ENCODE assay signal across 13 cellular contexts in the genomic region with DNA sequence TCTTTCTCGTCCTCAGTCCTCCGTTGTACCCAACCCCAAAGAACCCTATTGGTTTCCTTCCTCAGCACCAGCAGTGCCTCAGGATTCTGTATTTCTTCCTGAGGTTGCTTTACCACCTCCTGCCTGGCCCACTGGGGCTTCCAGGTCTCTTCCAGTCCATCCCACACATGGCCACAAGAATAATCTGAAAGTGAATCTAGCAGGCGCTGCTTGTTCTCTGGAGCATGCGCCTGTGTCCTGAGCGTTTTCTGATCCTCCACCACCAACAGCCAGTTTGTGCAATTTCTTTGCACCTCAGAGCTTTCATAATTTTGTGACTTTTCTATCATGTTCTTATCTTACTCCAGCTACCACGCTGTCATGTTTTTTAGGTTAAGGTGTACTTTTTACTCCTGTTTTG. TPM values are rescaled to one million over a fixed set of nuclear protein-coding genes. Genes with fewer than 3 reads are reported as not detected.
DNase-seq lines count a peak whose midpoint lies in the region; ATAC-seq and TF ChIP-seq lines count a peak whose summit lies in the region.
"Had no signal": no experiment of that assay in that cellular context is flagged by ENCODE, and none has a peak within 500 bp of the region (broad histone marks: within the 10 kb centered on the region; RNA-seq: fewer than 3 reads in every experiment).

No MANE protein-coding gene starts in this region.

- H3K36me3 ChIP-seq in transverse colon: no peaks in the 10 kb centered on the region

- H3K27ac Mint-ChIP-seq in activated T-cell treated with anti-CD3 and anti-CD28 coated beads, Interleukin-2, amount 50 U/mL, for 24 hours: peak overlapping the region; percentile 1
- H3K27ac Mint-ChIP-seq in dendritic cell treated with granulocyte-macrophage colony-stimulating factor and Interleukin-4, amounts not matched to agents 40 ng/mL and 50 ng/mL, for 4 days: peak overlapping the region; percentile 18
- H3K27ac Mint-ChIP-seq in nephron: peak overlapping the region; percentile 90 to 91 (median 91)
- H3K27ac Mint-ChIP-seq in activated T-cell treated with anti-CD3 and anti-CD28 coated beads, Interleukin-2, amount 50 U/mL, for 72 hours: no peak overlapping the region
- H3K27ac Mint-ChIP-seq: activated CD8-positive, alpha-beta memory T cell treated with anti-CD3 and anti-CD28 coated beads, Interleukin-2, amount 10 ng/mL, durations not matched to agents 7 days and 5 days had no signal

- no peak for ATAC-seq in GM19455 (IDR thresholded peaks at IDR 0.05; ENCODE audit: unreplicated experiment)
- no peak for ATAC-seq in activated T-cell treated with anti-CD3 and anti-CD28 coated beads, Interleukin-2, amount 50 U/mL, for 72 hours (replicated peaks in 1 of 2)
- ATAC-seq: activated CD8-positive, alpha-beta memory T cell treated with anti-CD3 and anti-CD28 coated beads, Interleukin-2, amount 10 ng/mL, durations not matched to agents 7 days and 5 days had no signal

- WGBS in transverse colon (ENCODE audit: low coverage in 1 of 2), 2 donors: 63% methylated on average over 6 of the region's 6 CpGs; no CpG with 5 or more reads in 1 of the 2 donors

- intact Hi-C loops in dendritic cell treated with granulocyte-macrophage colony-stimulating factor and Interleukin-4, amounts not matched to agents 40 ng/mL and 50 ng/mL, for 4 days (cut with micrococcal nuclease): no loop called here
- intact Hi-C loops in transverse colon (cut with DNase I; ENCODE audit: low total_unique reads): loop anchor here (2.0 to 5.0 kb wide), 2 partner anchors 14 to 63 kb away; no protein-coding TSS in a partner anchor

- H3K9me3 ChIP-seq in transverse colon: no peaks in the 10 kb centered on the region
- H3K9me3 ChIP-seq: A549 had no signal

- TF ChIP-seq CTCF in nephron (IDR thresholded peaks at IDR 0.05; ENCODE audit: unreplicated experiment in 3 of 3): no peak
- no peak for TF ChIP-seq CTCF in transverse colon (IDR thresholded peaks at IDR 0.05)

- peak overlapping the region; percentile 62 to 94 (median 92) for H3K27ac ChIP-seq in transverse colon

- H3K4me3 ChIP-seq in transverse colon: no peak overlapping the region
- H3K4me3 ChIP-seq: A549 had no signal

- peaks cover 32% of the 10 kb centered on the region for H3K4me1 Mint-ChIP-seq in activated T-cell treated with anti-CD3 and anti-CD28 coated beads, Interleukin-2, amount 50 U/mL, for 24 hours (ENCODE audit: low read depth)
- H3K4me1 Mint-ChIP-seq in dendritic cell treated with granulocyte-macrophage colony-stimulating factor and Interleukin-4, amounts not matched to agents 40 ng/mL and 50 ng/mL, for 4 days (ENCODE audit: low read depth): peaks cover 70% of the 10 kb centered on the region
- peaks cover 45% of the 10 kb centered on the region for H3K4me1 Mint-ChIP-seq in nephron
- H3K4me1 Mint-ChIP-seq in activated T-cell treated with anti-CD3 and anti-CD28 coated beads, Interleukin-2, amount 50 U/mL, for 72 hours (ENCODE audit: low read depth): peaks cover 38% of the 10 kb centered on the region

- H3K4me3 Mint-ChIP-seq in activated T-cell treated with anti-CD3 and anti-CD28 coated beads, Interleukin-2, amount 50 U/mL, for 24 hours: no peak overlapping the region
- no peak overlapping the region for H3K4me3 Mint-ChIP-seq in dendritic cell treated with granulocyte-macrophage colony-stimulating factor and Interleukin-4, amounts not matched to agents 40 ng/mL and 50 ng/mL, for 4 days
- peak overlapping the region in 2 of 3 experiments; percentile 4 to 42 for H3K4me3 Mint-ChIP-seq in nephron
- H3K4me3 Mint-ChIP-seq in activated T-cell treated with anti-CD3 and anti-CD28 coated beads, Interleukin-2, amount 50 U/mL, for 72 hours: no peak overlapping the region
- H3K4me3 Mint-ChIP-seq: activated CD8-positive, alpha-beta memory T cell treated with anti-CD3 and anti-CD28 coated beads, Interleukin-2, amount 10 ng/mL, durations not matched to agents 7 days and 5 days had no signal

- no peak for TF ChIP-seq POLR2A in transverse colon (IDR thresholded peaks at IDR 0.05)

- H3K27me3 ChIP-seq in transverse colon: no peaks in the 10 kb centered on the region

- H3K27me3 Mint-ChIP-seq in activated T-cell treated with anti-CD3 and anti-CD28 coated beads, Interleukin-2, amount 50 U/mL, for 24 hours: no peaks in the 10 kb centered on the region
- H3K27me3 Mint-ChIP-seq in dendritic cell treated with granulocyte-macrophage colony-stimulating factor and Interleukin-4, amounts not matched to agents 40 ng/mL and 50 ng/mL, for 4 days: no peaks in the 10 kb centered on the region
- peaks cover 6% of the 10 kb centered on the region for H3K27me3 Mint-ChIP-seq in nephron (ENCODE audit: low read depth)
- no peaks in the 10 kb centered on the region for H3K27me3 Mint-ChIP-seq in activated T-cell treated with anti-CD3 and anti-CD28 coated beads, Interleukin-2, amount 50 U/mL, for 72 hours (ENCODE audit: low read depth)
- H3K27me3 Mint-ChIP-seq: activated CD8-positive, alpha-beta memory T cell treated with anti-CD3 and anti-CD28 coated beads, Interleukin-2, amount 10 ng/mL, durations not matched to agents 7 days and 5 days had no signal

- in situ Hi-C loops in transverse colon (cut with MboI; ENCODE audit: low pct_ligation_motif_present in 1 of 4, low pct_unique_long_range_greater_than_20kb in 1 of 4, low sequenced_read_pairs in 3 of 4): loop anchor here in 2 of 4 donors (10.0 kb wide), 2 partner anchors 60 to 70 kb away; no protein-coding TSS in a partner anchor

- peaks cover 70% of the 10 kb centered on the region for H3K36me3 Mint-ChIP-seq in activated T-cell treated with anti-CD3 and anti-CD28 coated beads, Interleukin-2, amount 50 U/mL, for 24 hours (ENCODE audit: low read depth)
- no peaks in the 10 kb centered on the region for H3K36me3 Mint-ChIP-seq in dendritic cell treated with granulocyte-macrophage colony-stimulating factor and Interleukin-4, amounts not matched to agents 40 ng/mL and 50 ng/mL, for 4 days (ENCODE audit: low read depth)
- H3K36me3 Mint-ChIP-seq in nephron (ENCODE audit: low read depth): no peaks in the 10 kb centered on the region
- peaks cover 0 to 7% of the 10 kb centered on the region in 2 donors for H3K36me3 Mint-ChIP-seq in activated T-cell treated with anti-CD3 and anti-CD28 coated beads, Interleukin-2, amount 50 U/mL, for 72 hours (ENCODE audit: insufficient read depth in 2 of 2)

- no peaks in the 10 kb centered on the region for H3K9me3 Mint-ChIP-seq in activated T-cell treated with anti-CD3 and anti-CD28 coated beads, Interleukin-2, amount 50 U/mL, for 24 hours
- H3K9me3 Mint-ChIP-seq in dendritic cell treated with granulocyte-macrophage colony-stimulating factor and Interleukin-4, amounts not matched to agents 40 ng/mL and 50 ng/mL, for 4 days: no peaks in the 10 kb centered on the region
- H3K9me3 Mint-ChIP-seq in nephron: no peaks in the 10 kb centered on the region
- H3K9me3 Mint-ChIP-seq in activated T-cell treated with anti-CD3 and anti-CD28 coated beads, Interleukin-2, amount 50 U/mL, for 72 hours: no peaks in the 10 kb centered on the region

- no peak for DNase-seq in activated T-cell treated with anti-CD3 and anti-CD28 coated beads, Interleukin-2, amount 50 U/mL, for 24 hours
- DNase-seq in activated T-cell treated with anti-CD3 and anti-CD28 coated beads, Interleukin-2, amount 50 U/mL, for 1 hour: no peak
- DNase-seq in transverse colon: no peak
- DNase-seq in activated CD4-positive, alpha-beta T cell treated with anti-CD3 and anti-CD28 coated beads, Interleukin-2, amount 50 U/mL, for 4 hours: no peak
- no peak for DNase-seq in activated T-cell treated with anti-CD3 and anti-CD28 coated beads, Interleukin-2, amount 50 U/mL, for 72 hours
- DNase-seq: activated CD8-positive, alpha-beta memory T cell treated with anti-CD3 and anti-CD28 coated beads, Interleukin-2, amount 10 ng/mL, durations not matched to agents 7 days and 5 days; DMS 273 treated with DMSO at 0.1 percent for 48 hours; Karpas-422; T1000 had no signal

- TF ChIP-seq EP300 in transverse colon (IDR thresholded peaks at IDR 0.05; ENCODE audit: low read depth): no peak

- H3K4me1 ChIP-seq in transverse colon: peaks cover 32 to 53% (median 39%) of the 10 kb centered on the region in 4 donors

RNA-seq across cellular contexts. Expression of gene HSP90AB1, which starts 11.6 kb away (rescaled TPM):
- total RNA-seq in transverse colon: 100 to 1,000 TPM; 105 to 371 (median 242) TPM
- total RNA-seq in activated T-cell treated with anti-CD3 and anti-CD28 coated beads, Interleukin-2, amount 50 U/mL, for 72 hours: 1,000 to 10,000 TPM in 1 of 2 donors, 100 to 1,000 TPM in 1; 915 to 1,109 TPM

RNA-seq across cellular contexts. Expression of gene SLC29A1, which starts 11.9 kb away (rescaled TPM):
- 10 to 100 TPM; 25.1 to 45.2 (median 35.6) TPM for total RNA-seq in transverse colon
- 10 to 100 TPM; 21.7 to 28.0 TPM for total RNA-seq in activated T-cell treated with anti-CD3 and anti-CD28 coated beads, Interleukin-2, amount 50 U/mL, for 72 hours

RNA-seq across cellular contexts. Expression of gene MYMX, which starts 18.5 kb away (rescaled TPM):
- total RNA-seq in transverse colon: under 1 TPM in 1 of 4 donors, not detected in 3; 0.95 TPM
- not detected for total RNA-seq in activated T-cell treated with anti-CD3 and anti-CD28 coated beads, Interleukin-2, amount 50 U/mL, for 72 hours
- total RNA-seq: activated CD8-positive, alpha-beta memory T cell treated with anti-CD3 and anti-CD28 coated beads, Interleukin-2, amount 10 ng/mL, durations not matched to agents 7 days and 5 days had no signal

RNA-seq across cellular contexts. Expression of gene SLC35B2, which starts 22.1 kb away (rescaled TPM):
- 10 to 100 TPM in 3 of 4 donors, 1 to 10 TPM in 1; 9.0 to 36.4 (median 22.5) TPM for total RNA-seq in transverse colon
- total RNA-seq in activated T-cell treated with anti-CD3 and anti-CD28 coated beads, Interleukin-2, amount 50 U/mL, for 72 hours: 10 to 100 TPM; 13.9 to 16.9 TPM

RNA-seq across cellular contexts. Expression of gene NFKBIE, which starts 30.1 kb away (rescaled TPM):
- total RNA-seq in transverse colon: 10 to 100 TPM in 3 of 4 donors, 1 to 10 TPM in 1; 2.6 to 67.3 (median 19.0) TPM
- 10 to 100 TPM; 18.1 to 19.8 TPM for total RNA-seq in activated T-cell treated with anti-CD3 and anti-CD28 coated beads, Interleukin-2, amount 50 U/mL, for 72 hours

Comparison
In these comparisons a context has a peak if more than half of its experiments do, and no peak if none do; other contexts are left out.
1. H3K4me3 Mint-ChIP-seq: peak in nephron (2 of 3); none in activated T-cell treated with anti-CD3 and anti-CD28 coated beads, Interleukin-2, amount 50 U/mL, for 24 hours (single experiment), dendritic cell treated with granulocyte-macrophage colony-stimulating factor and Interleukin-4, amounts not matched to agents 40 ng/mL and 50 ng/mL, for 4 days (single experiment) and activated T-cell treated with anti-CD3 and anti-CD28 coated beads, Interleukin-2, amount 50 U/mL, for 72 hours (0 of 2).